27 cellular contexts compared by ENCODE assay signal in genomic region chr5:36054646-36055045, GRCh38. TPM values are rescaled to one million over a fixed set of nuclear protein-coding genes. Genes with fewer than 3 reads are reported as not detected.
DNase-seq lines count a peak whose midpoint lies in the region; ATAC-seq, FAIRE-seq and TF ChIP-seq lines count a peak whose summit lies in the region.
"Had no signal": no experiment of that assay in that cellular context is flagged by ENCODE, and none has a peak within 500 bp of the region (broad histone marks: within the 10 kb centered on the region; RNA-seq: fewer than 3 reads in every experiment).

No MANE protein-coding gene starts in this region.

- H3K27ac ChIP-seq in thyroid gland, result no peak overlapping the region
- H3K27ac ChIP-seq: 22Rv1, epithelial cell of prostate, gastroesophageal sphincter had no signal

- H3K27me3 ChIP-seq in thyroid gland, result no peaks in the 10 kb centered on the region
- H3K27me3 ChIP-seq: gastroesophageal sphincter had no signal

- TF ChIP-seq CTCF in thyroid gland (IDR thresholded peaks at IDR 0.05), result no peak

- ATAC-seq in GM19351 (IDR thresholded peaks at IDR 0.05; ENCODE audit: unreplicated experiment), result no peak
- ATAC-seq: activated CD8-positive, alpha-beta T cell treated with anti-CD3 and anti-CD28 coated beads, Interleukin-2, amount 10 ng/mL, durations not matched to agents 7 days and 5 days; gastroesophageal sphincter; GM12878; Panc1; stimulated activated naive CD8-positive, alpha-beta T cell treated with anti-CD3 and anti-CD28 coated beads, Interleukin-15, amount 100 ng/mL, for 72 hours had no signal

- H3K36me3 ChIP-seq in thyroid gland, result no peaks in the 10 kb centered on the region
- H3K36me3 ChIP-seq: gastroesophageal sphincter had no signal

- DNase-seq in DMS 273 (lab: John Stamatoyannopoulos, UW; ENCODE audit: unreplicated experiment), result peak; percentile 53
- DNase-seq in DMS 273 treated with DMSO at 0.1 percent for 48 hours (lab: John Stamatoyannopoulos, UW), result no peak
- peak; percentile 70 to 74 for DNase-seq in Kasumi-1 (lab: John Stamatoyannopoulos, UW)
- no peak for DNase-seq in RCC 7860 (ENCODE audit: low spot score)
- DNase-seq in myocyte (ENCODE audit: low read depth), result peak; percentile 22
- no peak for DNase-seq in thyroid gland
- no peak for DNase-seq in AG08396 (ENCODE audit: low spot score)
- DNase-seq: activated CD8-positive, alpha-beta T cell treated with anti-CD3 and anti-CD28 coated beads, Interleukin-2, amount 10 ng/mL, durations not matched to agents 7 days and 5 days; activated T-cell treated with anti-CD3 and anti-CD28 coated beads, Interleukin-2, amount 50 U/mL, for 1 hour; cerebellar nuclear complex; mammary epithelial cell; NCI-H1105 treated with DMSO at 0.1 percent for 48 hours; nucleus accumbens; retina; stimulated activated CD4-positive, alpha-beta T cell treated with anti-CD3 and anti-CD28 coated beads, Interleukin-4, amount 100 ng/mL, for 4 hours; stimulated activated naive CD8-positive, alpha-beta T cell treated with anti-CD3 and anti-CD28 coated beads, Interleukin-15, amount 100 ng/mL, for 72 hours; T-helper 9 cell had no signal

- peak; percentile 86 for FAIRE-seq in RCC 7860 (lab: Jason Lieb, UNC)
- FAIRE-seq: astrocyte, D721Med, G401.6, GM12878 had no signal

- intact Hi-C loops in thyroid gland (cut with DNase I), result no loop called here

- no peak overlapping the region for H3K4me3 ChIP-seq in thyroid gland (replicated peaks in 1 of 3)
- H3K4me3 ChIP-seq: gastroesophageal sphincter, GM12878 had no signal

- H3K9me3 ChIP-seq in thyroid gland, result no peaks in the 10 kb centered on the region
- H3K9me3 ChIP-seq: gastroesophageal sphincter had no signal

- no peaks in the 10 kb centered on the region for H3K4me1 ChIP-seq in thyroid gland

- TF ChIP-seq POLR2A in thyroid gland (IDR thresholded peaks at IDR 0.05), result no peak

- 51 to 55% methylated on average over 3 of the region's 3 CpGs for WGBS in thyroid gland, 2 donors

RNA-seq across cellular contexts. Expression of gene UGT3A2, which starts 12.0 kb away (rescaled TPM):
- total RNA-seq in myocyte, result not detected in 2 replicates
- not detected for polyA plus RNA-seq in myocyte (2012)
- total RNA-seq in thyroid gland, result not detected
- total RNA-seq: activated CD8-positive, alpha-beta T cell treated with anti-CD3 and anti-CD28 coated beads, Interleukin-2, amount 10 ng/mL, durations not matched to agents 7 days and 5 days; gastroesophageal sphincter; mammary epithelial cell had no signal
- polyA plus RNA-seq: BJ, mammary epithelial cell had no signal

Comparison
In these comparisons a context has a peak if more than half of its experiments do, and no peak if none do; other contexts are left out.
1. DNase-seq: peak in DMS 273 (single experiment), Kasumi-1 (2 of 2) and myocyte (single experiment); none in DMS 273 treated with DMSO at 0.1 percent for 48 hours (single experiment), RCC 7860 (single experiment), thyroid gland (0 of 2) and AG08396 (single experiment).